1 cellular context compared by ENCODE assay signal in the genomic region with DNA sequence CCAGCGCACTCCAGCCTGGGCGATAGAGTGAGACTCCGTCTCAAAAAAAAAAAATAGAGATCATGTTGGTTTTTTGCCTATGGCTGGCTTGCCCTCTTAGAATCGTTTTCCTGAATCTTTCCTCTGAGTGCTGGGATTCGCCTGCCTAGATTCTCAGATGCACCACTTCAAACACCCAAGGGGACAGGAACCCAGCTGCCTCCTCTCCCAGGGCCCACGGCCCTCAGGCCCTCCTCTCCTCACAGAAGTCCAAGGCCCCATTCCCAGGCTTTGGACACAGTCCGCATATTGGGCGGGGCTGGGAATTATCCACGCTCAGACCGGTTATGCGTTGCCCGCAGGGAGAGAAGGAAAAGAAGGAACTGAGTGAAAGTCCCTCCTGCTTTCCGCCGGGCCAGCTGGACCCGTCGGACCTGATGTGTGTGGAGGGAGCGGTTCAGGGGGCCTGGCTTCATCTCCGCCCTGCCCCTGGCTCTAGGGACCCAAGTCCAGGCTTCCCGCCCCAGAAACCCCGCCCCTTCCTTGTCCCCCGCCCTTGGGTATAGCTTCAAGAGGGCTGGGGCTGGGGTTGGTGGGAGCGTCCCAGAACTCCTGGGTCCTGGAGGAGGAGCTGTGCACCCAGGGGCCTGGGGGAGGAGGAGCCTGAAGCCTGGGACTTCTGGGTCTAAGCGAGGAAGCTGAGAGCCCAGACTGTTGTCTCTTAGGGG.
A peak's percentile ranks its signal among the peaks of the same experiment; 100 is the strongest.
TF ChIP-seq lines count a peak whose summit lies in the region.

No MANE protein-coding gene starts in this region.

TF ChIP-seq in HepG2, 621 proteins besides CTCF, POLR2A, EP300 and RAD21 (continued from another document and continues in another):
- TF ChIP-seq, protein P1, sequence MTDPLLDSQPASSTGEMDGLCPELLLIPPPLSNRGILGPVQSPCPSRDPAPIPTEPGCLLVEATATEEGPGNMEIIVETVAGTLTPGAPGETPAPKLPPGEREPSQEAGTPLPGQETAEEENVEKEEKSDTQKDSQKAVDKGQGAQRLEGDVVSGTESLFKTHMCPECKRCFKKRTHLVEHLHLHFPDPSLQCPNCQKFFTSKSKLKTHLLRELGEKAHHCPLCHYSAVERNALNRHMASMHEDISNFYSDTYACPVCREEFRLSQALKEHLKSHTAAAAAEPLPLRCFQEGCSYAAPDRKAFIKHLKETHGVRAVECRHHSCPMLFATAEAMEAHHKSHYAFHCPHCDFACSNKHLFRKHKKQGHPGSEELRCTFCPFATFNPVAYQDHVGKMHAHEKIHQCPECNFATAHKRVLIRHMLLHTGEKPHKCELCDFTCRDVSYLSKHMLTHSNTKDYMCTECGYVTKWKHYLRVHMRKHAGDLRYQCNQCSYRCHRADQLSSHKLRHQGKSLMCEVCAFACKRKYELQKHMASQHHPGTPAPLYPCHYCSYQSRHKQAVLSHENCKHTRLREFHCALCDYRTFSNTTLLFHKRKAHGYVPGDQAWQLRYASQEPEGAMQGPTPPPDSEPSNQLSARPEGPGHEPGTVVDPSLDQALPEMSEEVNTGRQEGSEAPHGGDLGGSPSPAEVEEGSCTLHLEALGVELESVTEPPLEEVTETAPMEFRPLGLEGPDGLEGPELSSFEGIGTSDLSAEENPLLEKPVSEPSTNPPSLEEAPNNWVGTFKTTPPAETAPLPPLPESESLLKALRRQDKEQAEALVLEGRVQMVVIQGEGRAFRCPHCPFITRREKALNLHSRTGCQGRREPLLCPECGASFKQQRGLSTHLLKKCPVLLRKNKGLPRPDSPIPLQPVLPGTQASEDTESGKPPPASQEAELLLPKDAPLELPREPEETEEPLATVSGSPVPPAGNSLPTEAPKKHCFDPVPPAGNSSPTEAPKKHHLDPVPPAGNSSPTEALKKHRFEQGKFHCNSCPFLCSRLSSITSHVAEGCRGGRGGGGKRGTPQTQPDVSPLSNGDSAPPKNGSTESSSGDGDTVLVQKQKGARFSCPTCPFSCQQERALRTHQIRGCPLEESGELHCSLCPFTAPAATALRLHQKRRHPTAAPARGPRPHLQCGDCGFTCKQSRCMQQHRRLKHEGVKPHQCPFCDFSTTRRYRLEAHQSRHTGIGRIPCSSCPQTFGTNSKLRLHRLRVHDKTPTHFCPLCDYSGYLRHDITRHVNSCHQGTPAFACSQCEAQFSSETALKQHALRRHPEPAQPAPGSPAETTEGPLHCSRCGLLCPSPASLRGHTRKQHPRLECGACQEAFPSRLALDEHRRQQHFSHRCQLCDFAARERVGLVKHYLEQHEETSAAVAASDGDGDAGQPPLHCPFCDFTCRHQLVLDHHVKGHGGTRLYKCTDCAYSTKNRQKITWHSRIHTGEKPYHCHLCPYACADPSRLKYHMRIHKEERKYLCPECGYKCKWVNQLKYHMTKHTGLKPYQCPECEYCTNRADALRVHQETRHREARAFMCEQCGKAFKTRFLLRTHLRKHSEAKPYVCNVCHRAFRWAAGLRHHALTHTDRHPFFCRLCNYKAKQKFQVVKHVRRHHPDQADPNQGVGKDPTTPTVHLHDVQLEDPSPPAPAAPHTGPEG (CRISPR knock-in tag; IDR thresholded peaks at IDR 0.05): no peak
- TF ChIP-seq PLRG1 (conservative IDR thresholded peaks at IDR 0.05): no peak
- TF ChIP-seq, protein P2, sequence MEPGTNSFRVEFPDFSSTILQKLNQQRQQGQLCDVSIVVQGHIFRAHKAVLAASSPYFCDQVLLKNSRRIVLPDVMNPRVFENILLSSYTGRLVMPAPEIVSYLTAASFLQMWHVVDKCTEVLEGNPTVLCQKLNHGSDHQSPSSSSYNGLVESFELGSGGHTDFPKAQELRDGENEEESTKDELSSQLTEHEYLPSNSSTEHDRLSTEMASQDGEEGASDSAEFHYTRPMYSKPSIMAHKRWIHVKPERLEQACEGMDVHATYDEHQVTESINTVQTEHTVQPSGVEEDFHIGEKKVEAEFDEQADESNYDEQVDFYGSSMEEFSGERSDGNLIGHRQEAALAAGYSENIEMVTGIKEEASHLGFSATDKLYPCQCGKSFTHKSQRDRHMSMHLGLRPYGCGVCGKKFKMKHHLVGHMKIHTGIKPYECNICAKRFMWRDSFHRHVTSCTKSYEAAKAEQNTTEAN (CRISPR knock-in tag; conservative IDR thresholded peaks at IDR 0.05): no peak
- peak; percentile 56 for TF ChIP-seq HDAC2 (CRISPR knock-in tag; IDR thresholded peaks at IDR 0.05)
- TF ChIP-seq SALL1 (CRISPR knock-in tag; IDR thresholded peaks at IDR 0.05): peak; percentile 40
- TF ChIP-seq, protein P3, sequence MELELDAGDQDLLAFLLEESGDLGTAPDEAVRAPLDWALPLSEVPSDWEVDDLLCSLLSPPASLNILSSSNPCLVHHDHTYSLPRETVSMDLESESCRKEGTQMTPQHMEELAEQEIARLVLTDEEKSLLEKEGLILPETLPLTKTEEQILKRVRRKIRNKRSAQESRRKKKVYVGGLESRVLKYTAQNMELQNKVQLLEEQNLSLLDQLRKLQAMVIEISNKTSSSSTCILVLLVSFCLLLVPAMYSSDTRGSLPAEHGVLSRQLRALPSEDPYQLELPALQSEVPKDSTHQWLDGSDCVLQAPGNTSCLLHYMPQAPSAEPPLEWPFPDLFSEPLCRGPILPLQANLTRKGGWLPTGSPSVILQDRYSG (CRISPR knock-in tag; IDR thresholded peaks at IDR 0.05): no peak
- TF ChIP-seq, protein P4, sequence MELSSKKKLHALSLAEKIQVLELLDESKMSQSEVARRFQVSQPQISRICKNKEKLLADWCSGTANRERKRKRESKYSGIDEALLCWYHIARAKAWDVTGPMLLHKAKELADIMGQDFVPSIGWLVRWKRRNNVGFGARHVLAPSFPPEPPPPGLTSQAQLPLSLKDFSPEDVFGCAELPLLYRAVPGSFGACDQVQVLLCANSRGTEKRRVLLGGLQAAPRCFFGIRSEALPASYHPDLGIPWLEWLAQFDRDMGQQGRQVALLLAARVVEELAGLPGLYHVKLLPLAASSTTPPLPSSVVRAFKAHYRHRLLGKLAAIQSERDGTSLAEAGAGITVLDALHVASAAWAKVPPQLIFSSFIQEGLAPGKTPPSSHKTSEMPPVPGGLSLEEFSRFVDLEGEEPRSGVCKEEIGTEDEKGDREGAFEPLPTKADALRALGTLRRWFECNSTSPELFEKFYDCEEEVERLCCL (CRISPR knock-in tag; IDR thresholded peaks at IDR 0.05; ENCODE audit: borderline replicate concordance): no peak
- no peak for TF ChIP-seq CHD2 (IDR thresholded peaks at IDR 0.05; ENCODE audit: low read depth, low read length)
- no peak for TF ChIP-seq ZNF335 (CRISPR knock-in tag; IDR thresholded peaks at IDR 0.05)
- TF ChIP-seq ZNF674 (CRISPR knock-in tag; IDR thresholded peaks at IDR 0.05; ENCODE audit: low read depth): no peak
- TF ChIP-seq, protein P5, sequence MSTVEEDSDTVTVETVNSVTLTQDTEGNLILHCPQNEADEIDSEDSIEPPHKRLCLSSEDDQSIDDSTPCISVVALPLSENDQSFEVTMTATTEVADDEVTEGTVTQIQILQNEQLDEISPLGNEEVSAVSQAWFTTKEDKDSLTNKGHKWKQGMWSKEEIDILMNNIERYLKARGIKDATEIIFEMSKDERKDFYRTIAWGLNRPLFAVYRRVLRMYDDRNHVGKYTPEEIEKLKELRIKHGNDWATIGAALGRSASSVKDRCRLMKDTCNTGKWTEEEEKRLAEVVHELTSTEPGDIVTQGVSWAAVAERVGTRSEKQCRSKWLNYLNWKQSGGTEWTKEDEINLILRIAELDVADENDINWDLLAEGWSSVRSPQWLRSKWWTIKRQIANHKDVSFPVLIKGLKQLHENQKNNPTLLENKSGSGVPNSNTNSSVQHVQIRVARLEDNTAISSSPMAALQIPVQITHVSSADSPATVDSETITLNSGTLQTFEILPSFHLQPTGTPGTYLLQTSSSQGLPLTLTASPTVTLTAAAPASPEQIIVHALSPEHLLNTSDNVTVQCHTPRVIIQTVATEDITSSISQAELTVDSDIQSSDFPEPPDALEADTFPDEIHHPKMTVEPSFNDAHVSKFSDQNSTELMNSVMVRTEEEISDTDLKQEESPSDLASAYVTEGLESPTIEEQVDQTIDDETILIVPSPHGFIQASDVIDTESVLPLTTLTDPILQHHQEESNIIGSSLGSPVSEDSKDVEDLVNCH (CRISPR knock-in tag; IDR thresholded peaks at IDR 0.05): no peak
- TF ChIP-seq ZKSCAN1 (IDR thresholded peaks at IDR 0.05; ENCODE audit: low read length): 0 out of 2 replicates have a peak, but pooled peaks have one; percentile 45
- no peak for TF ChIP-seq ZNF7 (CRISPR knock-in tag; IDR thresholded peaks at IDR 0.05)
- TF ChIP-seq ZNF12 (CRISPR knock-in tag; IDR thresholded peaks at IDR 0.05): no peak
- TF ChIP-seq ADNP (CRISPR knock-in tag; IDR thresholded peaks at IDR 0.05): no peak
- TF ChIP-seq SALL2 (CRISPR knock-in tag; IDR thresholded peaks at IDR 0.05): no peak
- TF ChIP-seq ZNF879 (CRISPR knock-in tag; IDR thresholded peaks at IDR 0.05): no peak
- TF ChIP-seq NFRKB (IDR thresholded peaks at IDR 0.05): no peak
- no peak for TF ChIP-seq ZBTB3 (CRISPR knock-in tag; IDR thresholded peaks at IDR 0.05; ENCODE audit: borderline replicate concordance, low read depth)
- TF ChIP-seq, protein P6, sequence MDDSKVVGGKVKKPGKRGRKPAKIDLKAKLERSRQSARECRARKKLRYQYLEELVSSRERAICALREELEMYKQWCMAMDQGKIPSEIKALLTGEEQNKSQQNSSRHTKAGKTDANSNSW (CRISPR knock-in tag; IDR thresholded peaks at IDR 0.05; ENCODE audit: borderline replicate concordance): no peak
- no peak for TF ChIP-seq GLI4 (CRISPR knock-in tag; IDR thresholded peaks at IDR 0.05; ENCODE audit: borderline replicate concordance)
- TF ChIP-seq EZH2 (conservative IDR thresholded peaks at IDR 0.05; ENCODE audit: low read depth, low read length): no peak
- no peak for TF ChIP-seq ZNF510 (CRISPR knock-in tag; IDR thresholded peaks at IDR 0.05; ENCODE audit: low read depth)
- TF ChIP-seq, protein P7, sequence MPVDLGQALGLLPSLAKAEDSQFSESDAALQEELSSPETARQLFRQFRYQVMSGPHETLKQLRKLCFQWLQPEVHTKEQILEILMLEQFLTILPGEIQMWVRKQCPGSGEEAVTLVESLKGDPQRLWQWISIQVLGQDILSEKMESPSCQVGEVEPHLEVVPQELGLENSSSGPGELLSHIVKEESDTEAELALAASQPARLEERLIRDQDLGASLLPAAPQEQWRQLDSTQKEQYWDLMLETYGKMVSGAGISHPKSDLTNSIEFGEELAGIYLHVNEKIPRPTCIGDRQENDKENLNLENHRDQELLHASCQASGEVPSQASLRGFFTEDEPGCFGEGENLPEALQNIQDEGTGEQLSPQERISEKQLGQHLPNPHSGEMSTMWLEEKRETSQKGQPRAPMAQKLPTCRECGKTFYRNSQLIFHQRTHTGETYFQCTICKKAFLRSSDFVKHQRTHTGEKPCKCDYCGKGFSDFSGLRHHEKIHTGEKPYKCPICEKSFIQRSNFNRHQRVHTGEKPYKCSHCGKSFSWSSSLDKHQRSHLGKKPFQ (CRISPR knock-in tag; IDR thresholded peaks at IDR 0.05; ENCODE audit: insufficient replicate concordance): no peak
- TF ChIP-seq GATAD2A (CRISPR knock-in tag; IDR thresholded peaks at IDR 0.05): 0 out of 2 replicates have a peak, but pooled peaks have one; percentile 23
- no peak for TF ChIP-seq ZNF790 (CRISPR knock-in tag; IDR thresholded peaks at IDR 0.05; ENCODE audit: borderline replicate concordance)
- TF ChIP-seq, protein P8, sequence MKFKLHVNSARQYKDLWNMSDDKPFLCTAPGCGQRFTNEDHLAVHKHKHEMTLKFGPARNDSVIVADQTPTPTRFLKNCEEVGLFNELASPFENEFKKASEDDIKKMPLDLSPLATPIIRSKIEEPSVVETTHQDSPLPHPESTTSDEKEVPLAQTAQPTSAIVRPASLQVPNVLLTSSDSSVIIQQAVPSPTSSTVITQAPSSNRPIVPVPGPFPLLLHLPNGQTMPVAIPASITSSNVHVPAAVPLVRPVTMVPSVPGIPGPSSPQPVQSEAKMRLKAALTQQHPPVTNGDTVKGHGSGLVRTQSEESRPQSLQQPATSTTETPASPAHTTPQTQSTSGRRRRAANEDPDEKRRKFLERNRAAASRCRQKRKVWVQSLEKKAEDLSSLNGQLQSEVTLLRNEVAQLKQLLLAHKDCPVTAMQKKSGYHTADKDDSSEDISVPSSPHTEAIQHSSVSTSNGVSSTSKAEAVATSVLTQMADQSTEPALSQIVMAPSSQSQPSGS (CRISPR knock-in tag; IDR thresholded peaks at IDR 0.05): no peak
- TF ChIP-seq TP53 (CRISPR knock-in tag; conservative IDR thresholded peaks at IDR 0.05): no peak
- TF ChIP-seq ZMYM4 (CRISPR knock-in tag; IDR thresholded peaks at IDR 0.05): no peak
- TF ChIP-seq, protein P9, sequence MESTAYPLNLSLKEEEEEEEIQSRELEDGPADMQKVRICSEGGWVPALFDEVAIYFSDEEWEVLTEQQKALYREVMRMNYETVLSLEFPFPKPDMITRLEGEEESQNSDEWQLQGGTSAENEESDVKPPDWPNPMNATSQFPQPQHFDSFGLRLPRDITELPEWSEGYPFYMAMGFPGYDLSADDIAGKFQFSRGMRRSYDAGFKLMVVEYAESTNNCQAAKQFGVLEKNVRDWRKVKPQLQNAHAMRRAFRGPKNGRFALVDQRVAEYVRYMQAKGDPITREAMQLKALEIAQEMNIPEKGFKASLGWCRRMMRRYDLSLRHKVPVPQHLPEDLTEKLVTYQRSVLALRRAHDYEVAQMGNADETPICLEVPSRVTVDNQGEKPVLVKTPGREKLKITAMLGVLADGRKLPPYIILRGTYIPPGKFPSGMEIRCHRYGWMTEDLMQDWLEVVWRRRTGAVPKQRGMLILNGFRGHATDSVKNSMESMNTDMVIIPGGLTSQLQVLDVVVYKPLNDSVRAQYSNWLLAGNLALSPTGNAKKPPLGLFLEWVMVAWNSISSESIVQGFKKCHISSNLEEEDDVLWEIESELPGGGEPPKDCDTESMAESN (CRISPR knock-in tag; conservative IDR thresholded peaks at IDR 0.05): no peak
- no peak for TF ChIP-seq TBX3 (IDR thresholded peaks at IDR 0.05; ENCODE audit: borderline replicate concordance)
- TF ChIP-seq ZSCAN21 (CRISPR knock-in tag; IDR thresholded peaks at IDR 0.05; ENCODE audit: borderline replicate concordance): peak; percentile 53; the same call in 1 of the 2 replicates
- TF ChIP-seq YY1 (IDR thresholded peaks at IDR 0.05; ENCODE audit: insufficient read depth, insufficient replicate concordance, low read depth, low read length): peak; percentile 17
- TF ChIP-seq, protein P10, sequence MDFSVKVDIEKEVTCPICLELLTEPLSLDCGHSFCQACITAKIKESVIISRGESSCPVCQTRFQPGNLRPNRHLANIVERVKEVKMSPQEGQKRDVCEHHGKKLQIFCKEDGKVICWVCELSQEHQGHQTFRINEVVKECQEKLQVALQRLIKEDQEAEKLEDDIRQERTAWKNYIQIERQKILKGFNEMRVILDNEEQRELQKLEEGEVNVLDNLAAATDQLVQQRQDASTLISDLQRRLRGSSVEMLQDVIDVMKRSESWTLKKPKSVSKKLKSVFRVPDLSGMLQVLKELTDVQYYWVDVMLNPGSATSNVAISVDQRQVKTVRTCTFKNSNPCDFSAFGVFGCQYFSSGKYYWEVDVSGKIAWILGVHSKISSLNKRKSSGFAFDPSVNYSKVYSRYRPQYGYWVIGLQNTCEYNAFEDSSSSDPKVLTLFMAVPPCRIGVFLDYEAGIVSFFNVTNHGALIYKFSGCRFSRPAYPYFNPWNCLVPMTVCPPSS (IDR thresholded peaks at IDR 0.05): no peak
